In genomic region chr12:82350161-82350560, GRCh38 we compare ENCODE assay signal across 21 cellular contexts. TPM values are rescaled to one million over a fixed set of nuclear protein-coding genes. Genes with fewer than 3 reads are reported as not detected.
A peak's percentile ranks its signal among the peaks of the same experiment; 100 is the strongest.
DNase-seq lines count a peak whose midpoint lies in the region; ATAC-seq, FAIRE-seq and TF ChIP-seq lines count a peak whose summit lies in the region.
"Had no signal": no experiment of that assay in that cellular context is flagged by ENCODE, and none has a peak within 500 bp of the region (broad histone marks: within the 10 kb centered on the region; RNA-seq: fewer than 3 reads in every experiment).

No MANE protein-coding gene starts in this region.

- FAIRE-seq in A549 (lab: Jason Lieb, UNC), result no peak
- FAIRE-seq: GM12878, H1, HTR-8/SVneo had no signal

- TF ChIP-seq POLR2A in A549 (IDR thresholded peaks at IDR 0.05; ENCODE audit: low read length), result no peak

- no peak for TF ChIP-seq RAD21 in A549 (conservative IDR thresholded peaks at IDR 0.05 in 1 of 2, IDR thresholded peaks at IDR 0.05 in 1 of 2)

- H3K36me3 ChIP-seq in cardiac muscle cell, result peaks cover 30% of the 10 kb centered on the region
- H3K36me3 ChIP-seq in heart right ventricle, result peaks cover 0 to 77% (median 26%) of the 10 kb centered on the region in 9 donors

- H3K4me2 ChIP-seq in A549, result no peak overlapping the region
- H3K4me2 ChIP-seq: BLaER1 had no signal

- POLR2A ChIA-PET in A549 (lab: Yijun Ruan, JAX), result no interaction called here

- no peak for ATAC-seq in heart right ventricle
- ATAC-seq in A549, result peak; percentile 30 to 36; a peak in 2 of 6 replicates
- ATAC-seq in T-helper 17 cell, result no peak
- no peak for ATAC-seq in left colon
- ATAC-seq: GM12878 had no signal

- CTCF ChIA-PET in A549 (lab: Yijun Ruan, JAX), result interaction anchor here (1.1 kb wide), 1 partner anchor 8 kb away, joined by 5 read pairs; the partner anchor contains the start of genes CCDC59 and METTL25

- WGBS in heart right ventricle, 2 donors, result 94 to 96% methylated on average over 3 of the region's 3 CpGs
- 93% methylated on average over 3 of the region's 3 CpGs for WGBS in A549 (ENCODE audit: missing lambda C conversion rate)

- H3K4me1 ChIP-seq in cardiac muscle cell (ENCODE audit: low read depth), result peaks cover 7% of the 10 kb centered on the region
- H3K4me1 ChIP-seq in heart right ventricle, result peaks cover 0 to 11% (median 0%) of the 10 kb centered on the region in 9 donors
- H3K4me1 ChIP-seq in A549, result no peaks in the 10 kb centered on the region
- H3K4me1 ChIP-seq: BLaER1 had no signal

- H3K4me3 ChIP-seq in cardiac muscle cell, result no peak overlapping the region
- H3K4me3 ChIP-seq in heart right ventricle, result no peak overlapping the region
- H3K4me3 ChIP-seq in A549, result no peak overlapping the region
- H3K4me3 ChIP-seq: BLaER1, GM12878 had no signal

- H3K9me3 ChIP-seq in cardiac muscle cell (ENCODE audit: low read depth) (no peaks in the 10 kb centered on the region), heart right ventricle (no peaks in the 10 kb centered on the region), A549 (no peaks in the 10 kb centered on the region), T-helper 17 cell (ENCODE audit: control insufficient read depth, low read length, poor library complexity, severe bottlenecking) (no peaks in the 10 kb centered on the region)
- H3K9me3 ChIP-seq: BLaER1 had no signal

- TF ChIP-seq EP300 in A549 (IDR thresholded peaks at IDR 0.05), result no peak

- H3K9me3 Mint-ChIP-seq in activated CD4-positive, alpha-beta T cell treated with anti-CD3 and anti-CD28 coated beads, Interleukin-2, amount 10 ng/mL, durations not matched to agents 24 days and 14 days, result no peaks in the 10 kb centered on the region
- H3K9me3 Mint-ChIP-seq: CD14-positive monocyte, H9 had no signal

- DNase-seq in activated CD4-positive, alpha-beta T cell treated with anti-CD3 and anti-CD28 coated beads, Interleukin-2, amount 10 ng/mL, durations not matched to agents 24 days and 14 days, result peak; percentile 52
- DNase-seq in activated CD4-positive, alpha-beta T cell treated with anti-CD3 and anti-CD28 coated beads, Interleukin-2, amount 50 U/mL, for 4 hours, result no peak
- DNase-seq in cardiac muscle cell (ENCODE audit: low read depth in 1 of 2, low spot score in 1 of 2) (no peak), heart right ventricle (no peak), A549 (ENCODE audit: low read depth in 1 of 2, low spot score in 1 of 2) (no peak), T-helper 17 cell (no peak), left colon (no peak), NCI-H2107 treated with DMSO at 0.1 percent for 48 hours (lab: John Stamatoyannopoulos, UW; ENCODE audit: unreplicated experiment) (no peak)
- DNase-seq: CD4-positive, alpha-beta memory T cell; COR-L47; DMS 273 treated with DMSO at 0.1 percent for 48 hours; DMS53; DND-41; EL; H9 had no signal

- intact Hi-C loops in activated CD4-positive, alpha-beta T cell treated with anti-CD3 and anti-CD28 coated beads, Interleukin-2, amount 10 ng/mL, durations not matched to agents 24 days and 14 days (cut with micrococcal nuclease), result no loop called here
- intact Hi-C loops in heart right ventricle (cut with DNase I) (no loop called here), left colon (cut with DNase I, micrococcal nuclease) (no loop called here)

- no peak overlapping the region for H3K27ac Mint-ChIP-seq in activated CD4-positive, alpha-beta T cell treated with anti-CD3 and anti-CD28 coated beads, Interleukin-2, amount 10 ng/mL, durations not matched to agents 24 days and 14 days
- H3K27ac Mint-ChIP-seq in T-helper 17 cell, result peak overlapping the region; percentile 11
- H3K27ac Mint-ChIP-seq: H9 had no signal

- no peaks in the 10 kb centered on the region for H3K27me3 Mint-ChIP-seq in activated CD4-positive, alpha-beta T cell treated with anti-CD3 and anti-CD28 coated beads, Interleukin-2, amount 10 ng/mL, durations not matched to agents 24 days and 14 days
- no peaks in the 10 kb centered on the region for H3K27me3 Mint-ChIP-seq in T-helper 17 cell
- H3K27me3 Mint-ChIP-seq: CD4-positive, alpha-beta memory T cell had no signal

- peaks cover 2% of the 10 kb centered on the region for H3K4me1 Mint-ChIP-seq in activated CD4-positive, alpha-beta T cell treated with anti-CD3 and anti-CD28 coated beads, Interleukin-2, amount 10 ng/mL, durations not matched to agents 24 days and 14 days
- H3K4me1 Mint-ChIP-seq in T-helper 17 cell, result peaks cover 2% of the 10 kb centered on the region
- H3K4me1 Mint-ChIP-seq: CD14-positive monocyte, H9 had no signal

- H3K27me3 ChIP-seq in cardiac muscle cell (no peaks in the 10 kb centered on the region), heart right ventricle (no peaks in the 10 kb centered on the region)
- H3K27me3 ChIP-seq: BLaER1 had no signal

- H3K36me3 Mint-ChIP-seq in activated CD4-positive, alpha-beta T cell treated with anti-CD3 and anti-CD28 coated beads, Interleukin-2, amount 10 ng/mL, durations not matched to agents 24 days and 14 days (ENCODE audit: low read depth), result peaks cover 24% of the 10 kb centered on the region
- H3K36me3 Mint-ChIP-seq in T-helper 17 cell (ENCODE audit: low read depth), result peaks cover 2% of the 10 kb centered on the region

- H3K27ac ChIP-seq in cardiac muscle cell, result peak overlapping the region; percentile 49
- no peak overlapping the region for H3K27ac ChIP-seq in heart right ventricle
- H3K27ac ChIP-seq in A549, result no peak overlapping the region
- H3K27ac ChIP-seq: 22Rv1, BLaER1 had no signal

- TF ChIP-seq CTCF in cardiac muscle cell (IDR thresholded peaks at IDR 0.05; ENCODE audit: low read depth, low read length) (no peak), heart right ventricle (IDR thresholded peaks at IDR 0.05) (no peak), A549 (IDR thresholded peaks at IDR 0.05) (no peak)

- no peak overlapping the region for H3K4me3 Mint-ChIP-seq in activated CD4-positive, alpha-beta T cell treated with anti-CD3 and anti-CD28 coated beads, Interleukin-2, amount 10 ng/mL, durations not matched to agents 24 days and 14 days
- no peak overlapping the region for H3K4me3 Mint-ChIP-seq in T-helper 17 cell
- H3K4me3 Mint-ChIP-seq: CD14-positive monocyte; CD4-positive, alpha-beta memory T cell; H9 had no signal

TF ChIP-seq in A549, 52 proteins besides CTCF, POLR2A, EP300 and RAD21:
- TF ChIP-seq USF2 (IDR thresholded peaks at IDR 0.05), result no peak
- TF ChIP-seq ZSCAN20 (CRISPR knock-in tag; IDR thresholded peaks at IDR 0.05), result no peak
- TF ChIP-seq HOXA7 (CRISPR knock-in tag; IDR thresholded peaks at IDR 0.05), result no peak
- no peak for TF ChIP-seq PBX3 (IDR thresholded peaks at IDR 0.05)
- TF ChIP-seq KDM5A (IDR thresholded peaks at IDR 0.05), result no peak
- TF ChIP-seq JUN (IDR thresholded peaks at IDR 0.05), result no peak

RNA-seq across cellular contexts. Expression of gene CCDC59, which starts 8.0 kb away (rescaled TPM):
- total RNA-seq in activated CD4-positive, alpha-beta T cell treated with anti-CD3 and anti-CD28 coated beads, Interleukin-2, amount 10 ng/mL, durations not matched to agents 24 days and 14 days, result 101 and 102 TPM in 2 replicates
- 34.6 and 67.9 TPM in 2 replicates for total RNA-seq in cardiac muscle cell
- polyA plus RNA-seq in cardiac muscle cell, result 39.1 and 67.2 TPM in 2 replicates
- 10 to 100 TPM; 22.7 to 33.2 (median 26.6) TPM for total RNA-seq in heart right ventricle
- polyA plus RNA-seq in heart right ventricle, result 10 to 100 TPM; 33.0 to 38.2 TPM
- 38.0 and 70.4 TPM in 2 replicates for polyA plus RNA-seq in A549 (2011; rRNA removed)
- 25.2 and 47.9 TPM in 2 replicates for polyA plus RNA-seq in A549 (2012; cell fraction: cytosol; rRNA removed)
- polyA plus RNA-seq in A549 (2012; cell fraction: nucleus; rRNA removed), result 8.7 and 12.0 TPM in 2 replicates
- polyA plus RNA-seq in A549 (2017; fragmentation: RNase III; extraction: RNeasy Plus Mini Kit Qiagen cat#74134 plus additional on column Dnase treatment), result 62.0 to 66.9 TPM (median 64.2 TPM) in 3 replicates
- 10.9 and 17.0 TPM in 2 replicates for polyA minus RNA-seq in A549 (2011; rRNA and poly(A)+ RNA removed)
- 100 to 1,000 TPM; 113 to 119 TPM for total RNA-seq in T-helper 17 cell
- 10 to 100 TPM; 22.7 to 24.2 TPM for total RNA-seq in left colon

RNA-seq across cellular contexts. Expression of gene METTL25, which starts 8.2 kb away (rescaled TPM):
- 6.3 and 7.8 TPM in 2 replicates for total RNA-seq in activated CD4-positive, alpha-beta T cell treated with anti-CD3 and anti-CD28 coated beads, Interleukin-2, amount 10 ng/mL, durations not matched to agents 24 days and 14 days
- total RNA-seq in cardiac muscle cell, result 8.5 and 9.1 TPM in 2 replicates
- polyA plus RNA-seq in cardiac muscle cell, result 14.5 and 15.3 TPM in 2 replicates
- total RNA-seq in heart right ventricle, result 10 to 100 TPM; 12.0 to 17.4 (median 15.1) TPM
- 10 to 100 TPM in 1 of 2 donors, 1 to 10 TPM in 1; 2.0 to 12.1 TPM for polyA plus RNA-seq in heart right ventricle
- 4.0 and 6.3 TPM in 2 replicates for polyA plus RNA-seq in A549 (2011; rRNA removed)
- 4.0 and 4.7 TPM in 2 replicates for polyA plus RNA-seq in A549 (2012; cell fraction: cytosol; rRNA removed)
- polyA plus RNA-seq in A549 (2012; cell fraction: nucleus; rRNA removed), result 3.2 and 4.8 TPM in 2 replicates
- polyA plus RNA-seq in A549 (2017; fragmentation: RNase III; extraction: RNeasy Plus Mini Kit Qiagen cat#74134 plus additional on column Dnase treatment), result 3.1 to 3.8 TPM (median 3.1 TPM) in 3 replicates
- polyA minus RNA-seq in A549 (2011; rRNA and poly(A)+ RNA removed), result 4.4 and 6.6 TPM in 2 replicates
- total RNA-seq in T-helper 17 cell, result 10 to 100 TPM; 11.8 to 11.9 TPM
- total RNA-seq in left colon, result 10 to 100 TPM; 14.6 to 15.2 TPM

Comparison
In these comparisons a context has a peak if more than half of its experiments do, and no peak if none do; other contexts are left out.
1. ATAC-seq: peak in A549 (2 of 2); none in heart right ventricle (0 of 8), T-helper 17 cell (single experiment) and left colon (single experiment).